ENCODE assay signal across 7 cellular contexts in genomic region chr11:66311470-66311964, GRCh38. TPM values are rescaled to one million over a fixed set of nuclear protein-coding genes. Genes with fewer than 3 reads are reported as not detected.
DNase-seq lines count a peak whose midpoint lies in the region; TF ChIP-seq lines count a peak whose summit lies in the region.

No MANE protein-coding gene starts in this region.

- no peaks in the 10 kb centered on the region for H3K36me3 ChIP-seq in H7 (replicated peaks; ENCODE audit: control insufficient read depth, insufficient read depth, low read length)
- no peaks in the 10 kb centered on the region for H3K36me3 ChIP-seq in hepatocyte (replicated peaks; ENCODE audit: insufficient read depth, low read depth)
- H3K36me3 ChIP-seq in stomach, result no peaks in the 10 kb centered on the region

- no peaks in the 10 kb centered on the region for H4K20me1 ChIP-seq in hepatocyte (ENCODE audit: insufficient read depth, poor library complexity, severe bottlenecking)

- peaks cover 26% of the 10 kb centered on the region for H3K79me2 ChIP-seq in hepatocyte

- DNase-seq in H7, result peak; percentile 63
- no peak for DNase-seq in hepatocyte (ENCODE audit: low spot score)
- no peak for DNase-seq in stomach
- DNase-seq in NCI-H1436 treated with DMSO at 0.1 percent for 48 hours (lab: John Stamatoyannopoulos, UW), result no peak
- DNase-seq in effector CD4-positive, alpha-beta T cell, result no peak
- DNase-seq in DMS53 (lab: John Stamatoyannopoulos, UW), result no peak

- no peak for TF ChIP-seq POLR2A in stomach (IDR thresholded peaks at IDR 0.05)

- H3K4me2 ChIP-seq in hepatocyte, result peak overlapping the region; percentile 86

- peak overlapping the region; percentile 70 for H2AFZ ChIP-seq in hepatocyte

- TF ChIP-seq CTCF in VCaP (conservative IDR thresholded peaks at IDR 0.05) (peak; percentile 81; the same call in 1 of the 2 replicates), hepatocyte (IDR thresholded peaks at IDR 0.05; ENCODE audit: poor library complexity) (no peak), stomach (IDR thresholded peaks at IDR 0.05) (peak in 1 of 7 experiments; percentile 87)

- no peaks in the 10 kb centered on the region for H3K9me2 ChIP-seq in hepatocyte (replicated peaks; ENCODE audit: insufficient read depth)

- intact Hi-C loops in stomach (cut with DNase I; ENCODE audit: low total_unique reads), result loop anchor here (10.0 kb wide), 1 partner anchor 73 kb away; no protein-coding TSS in a partner anchor

- H3K4me3 ChIP-seq in H7 (ENCODE audit: insufficient read depth, low read depth, low read length) (peak overlapping the region; percentile 76), hepatocyte (peak overlapping the region; percentile 59), stomach (peak overlapping the region; percentile 46 to 56 (median 56))

- TF ChIP-seq EP300 in stomach (IDR thresholded peaks at IDR 0.05), result no peak

- H3K27ac ChIP-seq in VCaP (peak overlapping the region; percentile 69), hepatocyte (peak overlapping the region; percentile 89), stomach (peak overlapping the region; percentile 84 to 94 (median 90))

- H3K9me3 ChIP-seq in hepatocyte (ENCODE audit: low read depth) (no peaks in the 10 kb centered on the region), stomach (no peaks in the 10 kb centered on the region)

- H3K27me3 ChIP-seq in H7 (ENCODE audit: control insufficient read depth, insufficient read depth, low read length) (no peaks in the 10 kb centered on the region), hepatocyte (no peaks in the 10 kb centered on the region), stomach (peaks cover 0 to 4% (median 0%) of the 10 kb centered on the region in 3 donors)

- WGBS in hepatocyte (ENCODE audit: low lambda C conversion rate, missing lambda C conversion rate), result 22% methylated on average over 25 of the region's 26 CpGs
- 27 to 35% (median 31%) methylated on average over 25 to 26 of the region's 26 CpGs for WGBS in stomach, 5 donors

- H3K4me1 ChIP-seq in hepatocyte (ENCODE audit: insufficient read depth) (no peaks in the 10 kb centered on the region), stomach (peaks cover 23 to 43% (median 39%) of the 10 kb centered on the region in 4 donors)

RNA-seq across cellular contexts. Expression of gene CD248, which starts 5.3 kb away (rescaled TPM):
- total RNA-seq in H7 (2014; rRNA removed; shearing (Covaris generic)), result 0.83 and 1.4 TPM in 2 replicates
- total RNA-seq in hepatocyte (19.9 and 24.6 TPM in 2 replicates), stomach (10 to 100 TPM in 2 of 5 donors, 1 to 10 TPM in 2, under 1 TPM in 1; 0.58 to 66.9 (median 6.8) TPM)
- polyA plus RNA-seq in hepatocyte (210 and 250 TPM in 2 replicates), stomach (1 to 10 TPM; 2.3 to 5.6 (median 4.6) TPM)

RNA-seq across cellular contexts. Expression of gene TMEM151A, which starts 19.8 kb away (rescaled TPM):
- 0.42 and 0.85 TPM in 2 replicates for total RNA-seq in H7 (2014; rRNA removed; shearing (Covaris generic))
- total RNA-seq in hepatocyte, result 20.6 and 21.4 TPM in 2 replicates
- 36.4 and 48.6 TPM in 2 replicates for polyA plus RNA-seq in hepatocyte
- 10 to 100 TPM in 2 of 5 donors, 1 to 10 TPM in 1, not detected in 2; 2.8 to 19.6 (median 18.3) TPM for total RNA-seq in stomach
- polyA plus RNA-seq in stomach, result 1 to 10 TPM in 2 of 3 donors, under 1 TPM in 1; 0.46 to 2.8 (median 2.4) TPM

RNA-seq across cellular contexts. Expression of gene YIF1A, which starts 22.6 kb away (rescaled TPM):
- total RNA-seq in H7 (2014; rRNA removed; shearing (Covaris generic)), result 117 and 125 TPM in 2 replicates
- total RNA-seq in hepatocyte (111 and 132 TPM in 2 replicates), stomach (100 to 1,000 TPM in 1 of 5 donors, 10 to 100 TPM in 4; 11.6 to 122 (median 41.9) TPM)
- polyA plus RNA-seq in hepatocyte (265 and 267 TPM in 2 replicates), stomach (10 to 100 TPM; 67.1 to 88.1 (median 87.7) TPM)

RNA-seq across cellular contexts. Expression of gene RIN1, which starts 24.7 kb away (rescaled TPM):
- total RNA-seq in H7 (2014; rRNA removed; shearing (Covaris generic)), result 7.2 and 9.6 TPM in 2 replicates
- total RNA-seq in hepatocyte (4.3 and 6.2 TPM in 2 replicates), stomach (10 to 100 TPM in 2 of 5 donors, 1 to 10 TPM in 2, under 1 TPM in 1; 0.58 to 26.4 (median 7.1) TPM)
- polyA plus RNA-seq in hepatocyte (9.5 and 12.8 TPM in 2 replicates), stomach (10 to 100 TPM in 2 of 3 donors, 1 to 10 TPM in 1; 7.8 to 17.3 (median 10.7) TPM)

RNA-seq across cellular contexts. Expression of gene BRMS1, which starts 33.4 kb away (rescaled TPM):
- 53.5 and 72.8 TPM in 2 replicates for total RNA-seq in H7 (2014; rRNA removed; shearing (Covaris generic))
- total RNA-seq in hepatocyte, result 34.5 and 39.7 TPM in 2 replicates
- 48.6 and 54.0 TPM in 2 replicates for polyA plus RNA-seq in hepatocyte
- 100 to 1,000 TPM in 1 of 5 donors, 10 to 100 TPM in 4; 14.6 to 105 (median 37.4) TPM for total RNA-seq in stomach
- 10 to 100 TPM; 60.1 to 68.7 (median 64.2) TPM for polyA plus RNA-seq in stomach
